19 cellular contexts compared by ENCODE assay signal in genomic region chr12:90037740-90038139, GRCh38.
DNase-seq lines count a peak whose midpoint lies in the region; ATAC-seq and TF ChIP-seq lines count a peak whose summit lies in the region.
"Had no signal": no experiment of that assay in that cellular context is flagged by ENCODE, and none has a peak within 500 bp of the region (broad histone marks: within the 10 kb centered on the region; RNA-seq: fewer than 3 reads in every experiment).

No MANE protein-coding gene starts in this region.

- no peak for TF ChIP-seq CTCF in fibroblast of lung (conservative IDR thresholded peaks at IDR 0.05 in 1 of 2, IDR thresholded peaks at IDR 0.05 in 1 of 2; ENCODE audit: low read depth in 1 of 2, low read length in 2 of 2)
- no peak for TF ChIP-seq CTCF in psoas muscle (IDR thresholded peaks at IDR 0.05)
- TF ChIP-seq CTCF in Caco-2 (IDR thresholded peaks at IDR 0.05; ENCODE audit: insufficient read depth in 1 of 2, low read depth in 1 of 2, low read length in 1 of 2, severe bottlenecking in 1 of 2, unreplicated experiment in 1 of 2), result no peak

- H3K27me3 ChIP-seq in fibroblast of lung (ENCODE audit: control insufficient read depth, insufficient read depth, low read length) (no peaks in the 10 kb centered on the region), psoas muscle (ENCODE audit: insufficient read depth in 3 of 3, low read length in 2 of 3) (no peaks in the 10 kb centered on the region), Caco-2 (replicated peaks; ENCODE audit: control insufficient read depth, insufficient read depth, low read length) (no peaks in the 10 kb centered on the region; the same call in 1 of the 2 replicates)
- H3K27me3 ChIP-seq: BLaER1, body of pancreas, transverse colon had no signal

- no peak overlapping the region for H2AFZ ChIP-seq in fibroblast of lung (ENCODE audit: low read length)

- intact Hi-C loops in psoas muscle (cut with DNase I), result loop anchor here in 1 of 2 donors (10.0 kb wide), 1 partner anchor 333 kb away; the partner anchor contains the start of gene ATP2B1
- intact Hi-C loops in Caco-2 (cut with micrococcal nuclease; ENCODE audit: unreplicated experiment), result no loop called here

- H3K79me2 ChIP-seq in fibroblast of lung (ENCODE audit: control insufficient read depth, insufficient read depth, low read length), result no peaks in the 10 kb centered on the region

- H3K4me1 Mint-ChIP-seq in Caco-2 (ENCODE audit: low read depth, unreplicated experiment), result no peaks in the 10 kb centered on the region

- H3K36me3 ChIP-seq in SK-N-MC (ENCODE audit: insufficient read depth, low read length) (no peaks in the 10 kb centered on the region), fibroblast of lung (ENCODE audit: control insufficient read depth, insufficient read depth, low read length) (no peaks in the 10 kb centered on the region), psoas muscle (ENCODE audit: insufficient read depth in 1 of 2, low read depth in 1 of 2) (no peaks in the 10 kb centered on the region), Caco-2 (ENCODE audit: control insufficient read depth, insufficient read depth, low read length) (no peaks in the 10 kb centered on the region)
- H3K36me3 ChIP-seq: BLaER1, transverse colon had no signal

- POLR2A ChIA-PET in Caco-2 (lab: Charles Lee), result no interaction called here

- H3K27me3 Mint-ChIP-seq in Caco-2 (ENCODE audit: insufficient read depth, unreplicated experiment), result no peaks in the 10 kb centered on the region
- H3K27me3 Mint-ChIP-seq: activated CD4-positive, alpha-beta T cell treated with anti-CD3 and anti-CD28 coated beads, Interleukin-2, amount 10 ng/mL, durations not matched to agents 7 days and 5 days; memory B cell had no signal

- CTCF ChIA-PET in Caco-2 (lab: Charles Lee), result no interaction called here

- DNase-seq in ELR (ENCODE audit: low read depth), result peak; percentile 28
- DNase-seq in SK-N-MC (ENCODE audit: low read depth, low spot score), result no peak
- DNase-seq in fibroblast of lung (ENCODE audit: low read depth in 2 of 2), result peak; percentile 45 to 49
- DNase-seq in psoas muscle, result no peak
- no peak for DNase-seq in Caco-2
- DNase-seq in NOMO-1 treated with dmso at 0.1 percent for 144 hours (lab: John Stamatoyannopoulos, UW; ENCODE audit: unreplicated experiment), result no peak
- DNase-seq in hypothalamus (lab: John Stamatoyannopoulos, UW), result no peak
- DNase-seq: activated CD4-positive, alpha-beta T cell treated with anti-CD3 and anti-CD28 coated beads, Interleukin-2, amount 10 ng/mL, durations not matched to agents 7 days and 5 days; activated T-cell treated with anti-CD3 and anti-CD28 coated beads, Interleukin-2, amount 50 U/mL, for 4 hours; body of pancreas; cerebellar nuclear complex; DMS53; GF-D8; nucleus accumbens; transverse colon had no signal

- WGBS in psoas muscle, 3 donors, result 28 to 61% (median 29%) methylated on average over 1 of the region's 1 CpG

- H3K27ac ChIP-seq in SK-N-MC (peak overlapping the region; percentile 1; the same call in 1 of the 2 replicates), fibroblast of lung (ENCODE audit: insufficient read depth, low read length) (no peak overlapping the region), psoas muscle (peak overlapping the region; percentile 39)
- H3K27ac ChIP-seq: BLaER1, body of pancreas, transverse colon had no signal

- H3K9ac ChIP-seq in SK-N-MC (ENCODE audit: insufficient read length) (no peak overlapping the region), fibroblast of lung (ENCODE audit: insufficient read depth, low read length) (no peak overlapping the region)
- H3K9ac ChIP-seq: BLaER1 had no signal

- no TSS peak for BruUV-seq in Caco-2 (replicated peaks; lab: Mats Ljungman, UMichigan)

- H3K9me3 ChIP-seq in SK-N-MC (ENCODE audit: low read depth, low read length) (no peaks in the 10 kb centered on the region), fibroblast of lung (ENCODE audit: control insufficient read depth, insufficient read depth, low read depth, low read length) (no peaks in the 10 kb centered on the region), psoas muscle (peaks cover 12% of the 10 kb centered on the region), Caco-2 (no peaks in the 10 kb centered on the region)
- H3K9me3 ChIP-seq: BLaER1, body of pancreas, transverse colon had no signal

- no peaks in the 10 kb centered on the region for H3K36me3 Mint-ChIP-seq in Caco-2 (ENCODE audit: insufficient read depth, unreplicated experiment)

- no peak overlapping the region for H3K4me2 ChIP-seq in fibroblast of lung (ENCODE audit: extremely low read depth, insufficient read depth, low read length)
- H3K4me2 ChIP-seq: BLaER1 had no signal

- H3K27ac Mint-ChIP-seq in Caco-2 (ENCODE audit: unreplicated experiment), result no peak overlapping the region
- H3K27ac Mint-ChIP-seq: activated CD4-positive, alpha-beta T cell treated with anti-CD3 and anti-CD28 coated beads, Interleukin-2, amount 10 ng/mL, durations not matched to agents 7 days and 5 days; memory B cell had no signal

- H4K20me1 ChIP-seq in fibroblast of lung (ENCODE audit: control insufficient read depth, extremely low read depth, insufficient read depth, low read length), result no peaks in the 10 kb centered on the region
- H4K20me1 ChIP-seq: BLaER1 had no signal

- H3K9me3 Mint-ChIP-seq in Caco-2 (ENCODE audit: unreplicated experiment), result peaks cover 14% of the 10 kb centered on the region
- H3K9me3 Mint-ChIP-seq: activated T-cell treated with anti-CD3 and anti-CD28 coated beads, Interleukin-2, amount 50 U/mL, for 4 hours had no signal

- ATAC-seq in psoas muscle (peak in 2 of 4 donors; percentile 57 to 69), HG03135 (IDR thresholded peaks at IDR 0.05; ENCODE audit: unreplicated experiment) (no peak)
- ATAC-seq: activated T-cell treated with anti-CD3 and anti-CD28 coated beads, Interleukin-2, amount 50 U/mL, for 4 hours; body of pancreas; HCT116 had no signal

- H3K4me1 ChIP-seq in fibroblast of lung (ENCODE audit: control insufficient read depth, extremely low read depth, insufficient read depth, low read length) (peaks cover 2% of the 10 kb centered on the region), psoas muscle (peaks cover 6% of the 10 kb centered on the region), Caco-2 (no peaks in the 10 kb centered on the region)
- H3K4me1 ChIP-seq: BLaER1, body of pancreas, transverse colon had no signal

- H3K4me3 Mint-ChIP-seq in Caco-2 (ENCODE audit: unreplicated experiment), result no peak overlapping the region
- H3K4me3 Mint-ChIP-seq: activated CD4-positive, alpha-beta T cell treated with anti-CD3 and anti-CD28 coated beads, Interleukin-2, amount 10 ng/mL, durations not matched to agents 7 days and 5 days; activated T-cell treated with anti-CD3 and anti-CD28 coated beads, Interleukin-2, amount 50 U/mL, for 4 hours; memory B cell had no signal

- H3K4me3 ChIP-seq in SK-N-MC (no peak overlapping the region), fibroblast of lung (replicated peaks in 1 of 4; ENCODE audit: control extremely low read depth in 1 of 4, insufficient read depth in 1 of 4, low read depth in 3 of 4, low read length in 4 of 4) (no peak overlapping the region), psoas muscle (no peak overlapping the region), Caco-2 (ENCODE audit: low read depth, low read length) (no peak overlapping the region)
- H3K4me3 ChIP-seq: BLaER1, body of pancreas, transverse colon had no signal

Comparison
In these comparisons a context has a peak if more than half of its experiments do, and no peak if none do; other contexts are left out.
1. DNase-seq: peak in ELR (single experiment) and fibroblast of lung (2 of 2); none in SK-N-MC (single experiment), psoas muscle (0 of 2), Caco-2 (0 of 2), NOMO-1 treated with dmso at 0.1 percent for 144 hours (single experiment) and hypothalamus (0 of 51).